In the genomic region with DNA sequence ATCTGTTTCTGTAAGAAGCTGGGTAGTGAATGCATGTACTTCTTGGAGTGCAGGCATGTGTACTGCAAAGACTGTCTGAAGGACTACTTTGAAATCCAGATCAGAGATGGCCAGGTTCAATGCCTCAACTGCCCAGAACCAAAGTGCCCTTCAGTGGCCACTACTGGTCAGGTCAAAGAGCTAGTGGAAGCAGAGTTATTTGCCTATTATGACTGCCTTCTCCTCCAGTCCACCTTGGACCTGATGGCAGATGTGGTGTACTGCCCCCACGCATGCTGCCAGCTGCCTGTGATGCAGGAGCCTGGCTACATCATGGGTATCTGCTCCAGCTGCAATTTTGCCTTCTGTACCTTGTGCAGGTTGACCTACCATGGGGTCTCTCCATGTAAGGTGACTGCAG, we compare ENCODE assay signal across 21 cellular contexts.
"Had no signal": no experiment of that assay in that cellular context is flagged by ENCODE, and none has a peak within 500 bp of the region (broad histone marks: within the 10 kb centered on the region; RNA-seq: fewer than 3 reads in every experiment).

No MANE protein-coding gene starts in this region.

- H3K4me3 ChIP-seq: SJSA1, SK-N-MC had no signal

- H3K36me3 ChIP-seq: SJSA1 had no signal

- H3K9me3 ChIP-seq: SJSA1 had no signal

- DNase-seq: IMR-90, MM.1S, NCI-H1092 treated with DMSO at 0.1 percent for 48 hours, NCI-H1436, NCI-H187, NCI-H2029, NCI-H2081 treated with DMSO at 0.1 percent for 48 hours, NCI-H2171, NCI-H226, NCI-H446, NCI-H510A, NCI-H524 treated with DMSO at 0.1 percent for 48 hours, NCI-H69, NCI-H774, Right ventricle myocardium superior, RPMI8226, SIG-M5 had no signal

- H3K4me1 ChIP-seq: SJSA1 had no signal

- H3K9ac ChIP-seq: KMS-11 had no signal

- H3K27ac ChIP-seq: KMS-11, SJSA1, SK-N-MC had no signal

- FAIRE-seq: RCC 7860 had no signal
